In the genomic region with DNA sequence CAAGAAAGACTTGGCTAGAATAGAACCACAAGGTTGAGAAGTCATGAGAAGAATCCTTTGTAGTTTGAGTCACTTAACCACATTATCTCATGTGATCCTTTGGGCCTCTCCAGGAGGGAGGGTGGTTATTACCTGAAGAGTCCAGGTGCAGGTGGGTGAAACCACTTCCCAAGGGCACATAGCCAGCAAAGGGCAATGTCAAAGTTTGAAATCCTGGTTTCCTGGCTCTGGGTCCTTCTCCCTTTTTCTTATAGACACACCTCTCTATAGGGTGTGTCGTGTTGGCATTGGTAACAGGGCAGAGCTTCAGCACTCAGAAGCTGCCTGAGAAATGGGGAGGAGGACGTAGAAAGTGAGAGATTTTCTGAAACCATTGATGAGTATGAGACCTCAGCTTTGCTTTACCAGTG, we compare ENCODE assay signal across 8 cellular contexts.
DNase-seq lines count a peak whose midpoint lies in the region; ATAC-seq and FAIRE-seq lines count a peak whose summit lies in the region.
"Had no signal": no experiment of that assay in that cellular context is flagged by ENCODE, and none has a peak within 500 bp of the region (broad histone marks: within the 10 kb centered on the region; RNA-seq: fewer than 3 reads in every experiment).

No MANE protein-coding gene starts in this region.

- no peaks in the 10 kb centered on the region for H3K9me3 Mint-ChIP-seq in immature natural killer cell
- H3K9me3 Mint-ChIP-seq: naive thymus-derived CD8-positive, alpha-beta T cell had no signal

- peak; percentile 54 for FAIRE-seq in GM19239 (lab: Jason Lieb, UNC)

- peaks cover 0 to 17% of the 10 kb centered on the region in 2 donors for H3K4me1 Mint-ChIP-seq in immature natural killer cell

- peaks cover 0 to 8% (median 6%) of the 10 kb centered on the region in 3 donors for H3K36me3 Mint-ChIP-seq in immature natural killer cell

- ATAC-seq in HG02870 (IDR thresholded peaks at IDR 0.05; ENCODE audit: unreplicated experiment): peak; percentile 92
- ATAC-seq: naive thymus-derived CD8-positive, alpha-beta T cell had no signal

- peaks cover 0 to 2% (median 1%) of the 10 kb centered on the region in 3 donors for H3K27me3 Mint-ChIP-seq in immature natural killer cell (ENCODE audit: low read depth in 3 of 3)
- H3K27me3 Mint-ChIP-seq: naive thymus-derived CD8-positive, alpha-beta T cell had no signal

- no peak overlapping the region for H3K4me3 Mint-ChIP-seq in immature natural killer cell
- H3K4me3 Mint-ChIP-seq: naive thymus-derived CD8-positive, alpha-beta T cell had no signal

- H3K27ac Mint-ChIP-seq in immature natural killer cell: peak overlapping the region in 1 of 6 donors; percentile 15

- DNase-seq in GM19239 (ENCODE audit: insufficient read length, low spot score) (no peak), NCI-H2196 (lab: John Stamatoyannopoulos, UW; ENCODE audit: unreplicated experiment) (peak; percentile 59), renal cortical epithelial cell (ENCODE audit: low read depth) (peak; percentile 80), cortex of kidney (lab: John Stamatoyannopoulos, UW) (no peak), immature natural killer cell (no peak), medulla oblongata (ENCODE audit: extremely low spot score) (no peak)
- DNase-seq: naive thymus-derived CD8-positive, alpha-beta T cell had no signal

Comparison
In these comparisons a context has a peak if more than half of its experiments do, and no peak if none do; other contexts are left out.
1. DNase-seq: peak in NCI-H2196 (single experiment) and renal cortical epithelial cell (single experiment); none in GM19239 (single experiment), cortex of kidney (single experiment), immature natural killer cell (0 of 3) and medulla oblongata (single experiment).